In the genomic region with DNA sequence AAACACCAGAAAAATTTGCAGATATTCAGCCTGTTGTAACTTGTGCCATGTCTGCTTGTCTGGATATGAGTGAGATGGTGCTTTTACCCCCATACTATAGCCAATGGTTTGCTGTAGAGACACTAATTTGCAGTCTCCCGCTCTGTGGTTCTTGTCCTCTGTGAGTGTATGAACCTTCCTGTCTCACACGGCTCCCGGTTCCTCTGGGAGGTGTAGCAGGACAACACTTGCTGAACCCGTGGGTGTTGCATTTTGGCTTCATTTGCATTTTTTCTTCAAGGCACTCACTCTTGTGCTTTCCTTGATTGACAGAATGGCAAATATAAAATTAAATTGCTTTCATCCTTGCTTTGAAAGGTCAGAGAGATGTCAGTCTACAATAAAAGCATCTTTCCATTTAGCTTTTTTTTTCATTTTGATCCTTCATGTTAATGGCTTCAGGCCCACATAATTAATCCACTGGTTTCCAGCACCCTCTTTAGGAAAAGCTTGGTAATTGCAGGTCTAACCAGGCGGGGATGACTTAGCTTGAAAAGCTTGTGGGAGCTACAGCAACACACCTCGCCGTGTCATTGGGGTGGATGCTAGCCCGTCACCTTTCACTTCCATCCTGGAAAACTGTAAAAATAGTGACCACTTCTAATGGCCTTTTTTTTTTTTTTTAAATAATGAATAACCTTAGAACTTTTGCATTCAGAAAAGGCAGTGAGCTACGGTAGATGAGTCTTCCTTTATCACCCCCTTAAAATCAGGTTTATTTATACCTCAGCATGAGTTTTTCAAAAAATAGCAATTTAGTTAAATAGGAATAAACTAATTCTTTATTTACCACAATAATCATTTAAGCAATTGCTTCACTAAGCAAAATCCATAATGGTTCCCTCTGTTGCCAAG, we compare ENCODE assay signal across 7 cellular contexts. TPM values are rescaled to one million over a fixed set of nuclear protein-coding genes. Genes with fewer than 3 reads are reported as not detected.
A peak's percentile ranks its signal among the peaks of the same experiment; 100 is the strongest.
DNase-seq lines count a peak whose midpoint lies in the region; TF ChIP-seq lines count a peak whose summit lies in the region.

No MANE protein-coding gene starts in this region.

- no peak overlapping the region for H4K8ac ChIP-seq in mesenchymal stem cell (ENCODE audit: low read length)

- WGBS in mesenchymal stem cell: 62% methylated on average over 7 of the region's 9 CpGs
- WGBS in thyroid gland, 2 donors: 80 to 83% methylated on average over 9 of the region's 9 CpGs

- DNase-seq in GM12864 (ENCODE audit: low read depth): no peak
- DNase-seq in HFFc6: peak; percentile 67
- peak; percentile 55 for DNase-seq in NCI-H2081 treated with DMSO at 0.1 percent for 48 hours (lab: John Stamatoyannopoulos, UW)
- peak; percentile 57 for DNase-seq in WERI-Rb-1
- peak; percentile 65 to 77 for DNase-seq in dermis microvascular lymphatic vessel endothelial cell (ENCODE audit: low read depth in 2 of 2)
- DNase-seq in mesenchymal stem cell: peak; percentile 72
- DNase-seq in thyroid gland: peak; percentile 46 to 48

- no peak overlapping the region for H3K14ac ChIP-seq in mesenchymal stem cell (ENCODE audit: low read length in 2 of 2)

- peak; percentile 84 for TF ChIP-seq CTCF in GM12864 (IDR thresholded peaks at IDR 0.05; ENCODE audit: low read depth, low read length, missing control alignments)
- TF ChIP-seq CTCF in HFFc6 (IDR thresholded peaks at IDR 0.05): peak; percentile 87
- peak; percentile 60 for TF ChIP-seq CTCF in WERI-Rb-1 (IDR thresholded peaks at IDR 0.05; ENCODE audit: low read depth, low read length)
- TF ChIP-seq CTCF in thyroid gland (IDR thresholded peaks at IDR 0.05): peak; percentile 46 to 93 (median 80)

- H3K27ac Mint-ChIP-seq in HFFc6: no peak overlapping the region; the same call in 1 of the 2 replicates

- H3K4ac ChIP-seq in mesenchymal stem cell (ENCODE audit: low read depth in 1 of 2, low read length in 2 of 2): no peak overlapping the region

- no peaks in the 10 kb centered on the region for H3K4me1 Mint-ChIP-seq in HFFc6 (ENCODE audit: low read depth)

- no peaks in the 10 kb centered on the region for H3K9me3 Mint-ChIP-seq in HFFc6

- H3K18ac ChIP-seq in mesenchymal stem cell (ENCODE audit: low read depth in 1 of 2, low read length in 2 of 2): no peak overlapping the region

- no peak overlapping the region for H4K91ac ChIP-seq in mesenchymal stem cell (ENCODE audit: low read length)

- no peak for TF ChIP-seq POLR2A in thyroid gland (IDR thresholded peaks at IDR 0.05)

- H3K27ac ChIP-seq in WERI-Rb-1 (no peak overlapping the region), mesenchymal stem cell (ENCODE audit: low read length, poor library complexity, severe bottlenecking) (no peak overlapping the region), thyroid gland (no peak overlapping the region)

- H3K36me3 ChIP-seq in WERI-Rb-1: peaks cover 33% of the 10 kb centered on the region
- H3K36me3 ChIP-seq in mesenchymal stem cell (ENCODE audit: control insufficient read depth in 1 of 2, insufficient read depth in 2 of 2, low read depth in 1 of 2, low read length in 2 of 2): peaks cover 56 to 100% of the 10 kb centered on the region in 2 experiments
- peaks cover 49 to 61% of the 10 kb centered on the region in 2 donors for H3K36me3 ChIP-seq in thyroid gland

- no peak overlapping the region for H2BK15ac ChIP-seq in mesenchymal stem cell (ENCODE audit: low read depth, poor library complexity, severe bottlenecking)

- no peak overlapping the region for H2BK120ac ChIP-seq in mesenchymal stem cell (ENCODE audit: low read depth, low read length)

- H3K4me1 ChIP-seq in mesenchymal stem cell (ENCODE audit: control insufficient read depth, insufficient read depth, low read depth, low read length) (no peaks in the 10 kb centered on the region), thyroid gland (peaks cover 0 to 3% of the 10 kb centered on the region in 2 donors)

- peaks cover 4% of the 10 kb centered on the region; the same call in 1 of the 2 replicates for H3K27me3 Mint-ChIP-seq in HFFc6 (ENCODE audit: insufficient read depth)

- H3K9ac ChIP-seq in mesenchymal stem cell (ENCODE audit: low read length): no peak overlapping the region

- H3K36me3 Mint-ChIP-seq in HFFc6 (ENCODE audit: low read depth): peaks cover 53% of the 10 kb centered on the region

- H2BK5ac ChIP-seq in mesenchymal stem cell (ENCODE audit: low read depth, low read length, poor library complexity, severe bottlenecking): no peak overlapping the region

- intact Hi-C loops in thyroid gland (cut with DNase I): loop anchor here (2.0 to 10.0 kb wide), 2 partner anchors 137 to 209 kb away; no protein-coding TSS in a partner anchor

- peaks cover 25% of the 10 kb centered on the region for H3K79me1 ChIP-seq in mesenchymal stem cell (replicated peaks; ENCODE audit: low read length, poor library complexity, severe bottlenecking)

- H2AFZ ChIP-seq in mesenchymal stem cell (ENCODE audit: low read depth, low read length): no peak overlapping the region

- no peak overlapping the region for H2BK12ac ChIP-seq in mesenchymal stem cell (ENCODE audit: low read length in 2 of 2)

- no peak overlapping the region for H3K23ac ChIP-seq in mesenchymal stem cell (ENCODE audit: low read length in 2 of 2)

- no peak overlapping the region for H3K4me3 Mint-ChIP-seq in HFFc6

- no peaks in the 10 kb centered on the region for H3K27me3 ChIP-seq in WERI-Rb-1 (ENCODE audit: insufficient read depth, low read depth, severe bottlenecking)
- H3K27me3 ChIP-seq in mesenchymal stem cell (ENCODE audit: control insufficient read depth in 1 of 2, insufficient read depth in 1 of 2, low read length in 2 of 2): no peaks in the 10 kb centered on the region
- H3K27me3 ChIP-seq in thyroid gland: no peaks in the 10 kb centered on the region

- H3K4me3 ChIP-seq in GM12864 (ENCODE audit: low read depth, low read length) (no peak overlapping the region), WERI-Rb-1 (ENCODE audit: low read depth, low read length) (no peak overlapping the region), mesenchymal stem cell (ENCODE audit: insufficient read depth in 1 of 2, low read depth in 1 of 2, low read length in 2 of 2) (no peak overlapping the region), thyroid gland (replicated peaks in 1 of 3) (no peak overlapping the region)

- H3K4me2 ChIP-seq in mesenchymal stem cell (ENCODE audit: low read length, poor library complexity, severe bottlenecking): no peak overlapping the region

- no peaks in the 10 kb centered on the region for H3K9me3 ChIP-seq in WERI-Rb-1 (ENCODE audit: severe bottlenecking)
- H3K9me3 ChIP-seq in mesenchymal stem cell (ENCODE audit: control insufficient read depth, low read length): no peaks in the 10 kb centered on the region
- no peaks in the 10 kb centered on the region for H3K9me3 ChIP-seq in thyroid gland

- no peak overlapping the region for H2AK5ac ChIP-seq in mesenchymal stem cell (ENCODE audit: low read length, severe bottlenecking)

RNA-seq across cellular contexts. Expression of a gene that starts 27.4 kb away (rescaled TPM):
- total RNA-seq in HFFc6 (2021; fragmentation: NEBNext Ultra II Directional; extraction: Animal tissue kit (Norgen Biotek cat#: 25700)): not detected
- total RNA-seq in dermis microvascular lymphatic vessel endothelial cell (under 0.01 and 0.13 TPM in 2 replicates), thyroid gland (100 to 1,000 TPM in 2 of 4 donors, 10 to 100 TPM in 2; 53.3 to 102 (median 90.7) TPM)
- not detected for polyA plus RNA-seq in mesenchymal stem cell (2013, experiment 1 of 2)
- not detected for polyA plus RNA-seq in mesenchymal stem cell (2013, experiment 2 of 2)

Comparison
In these comparisons a context has a peak if more than half of its experiments do, and no peak if none do; other contexts are left out.
1. RNA of a gene that starts 27.4 kb away (total RNA-seq): 53.3 to 102 TPM in thyroid gland; under 0.01 to 0.13 TPM in dermis microvascular lymphatic vessel endothelial cell and not detected in HFFc6; every median in the first group is over 10 times any median in the second.
2. Peak in every context shown above with its lines, with median percentiles within 50 percentile points of each other: CTCF ChIP-seq.